In the genomic region with DNA sequence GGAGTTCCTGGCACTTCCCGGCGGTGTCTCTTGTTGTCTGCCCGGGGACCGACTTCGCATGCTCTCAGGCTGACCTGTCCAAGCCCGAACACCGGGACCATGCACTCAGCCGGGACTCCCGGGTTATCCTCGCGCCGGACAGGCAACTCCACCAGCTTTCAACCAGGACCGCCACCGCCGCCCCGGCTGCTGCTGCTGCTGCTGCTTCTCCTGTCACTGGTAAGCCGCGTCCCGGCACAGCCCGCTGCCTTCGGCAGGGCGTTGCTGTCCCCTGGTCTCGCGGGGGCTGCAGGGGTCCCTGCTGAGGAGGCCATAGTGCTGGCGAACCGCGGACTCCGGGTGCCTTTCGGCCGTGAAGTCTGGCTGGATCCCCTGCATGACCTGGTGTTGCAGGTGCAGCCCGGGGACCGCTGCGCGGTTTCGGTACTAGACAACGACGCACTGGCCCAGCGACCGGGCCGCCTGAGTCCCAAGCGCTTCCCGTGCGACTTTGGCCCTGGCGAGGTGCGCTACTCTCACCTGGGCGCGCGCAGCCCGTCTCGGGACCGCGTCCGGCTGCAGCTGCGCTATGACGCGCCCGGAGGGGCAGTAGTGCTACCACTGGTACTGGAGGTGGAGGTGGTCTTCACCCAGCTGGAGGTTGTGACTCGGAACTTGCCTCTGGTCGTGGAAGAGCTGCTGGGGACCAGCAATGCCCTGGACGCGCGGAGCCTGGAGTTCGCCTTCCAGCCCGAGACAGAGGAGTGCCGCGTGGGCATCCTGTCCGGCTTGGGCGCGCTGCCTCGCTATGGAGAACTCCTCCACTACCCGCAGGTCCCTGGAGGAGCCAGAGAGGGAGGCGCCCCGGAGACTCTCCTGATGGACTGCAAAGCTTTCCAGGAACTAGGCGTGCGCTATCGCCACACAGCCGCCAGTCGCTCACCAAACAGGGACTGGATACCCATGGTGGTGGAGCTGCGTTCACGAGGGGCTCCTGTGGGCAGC, we compare ENCODE assay signal across 8 cellular contexts. TPM values are rescaled to one million over a fixed set of nuclear protein-coding genes. Genes with fewer than 3 reads are reported as not detected.
DNase-seq lines count a peak whose midpoint lies in the region; ATAC-seq and TF ChIP-seq lines count a peak whose summit lies in the region.

No MANE protein-coding gene starts in this region.

- H3K36me3 Mint-ChIP-seq in MCF 10A (ENCODE audit: insufficient read depth, unreplicated experiment): no peaks in the 10 kb centered on the region

- POLR2A ChIA-PET in MCF 10A (lab: Yijun Ruan, JAX): interaction anchor here (0.6 to 1.8 kb wide), 3 partner anchors 25 to 1687 kb away, joined by 3 to 6 read pairs (median 5); a partner anchor contains a TSS

- H3K27me3 Mint-ChIP-seq in MCF 10A (ENCODE audit: insufficient read depth, unreplicated experiment): no peaks in the 10 kb centered on the region

- H3K4me1 Mint-ChIP-seq in MCF 10A (ENCODE audit: insufficient read depth, unreplicated experiment): peaks cover 7% of the 10 kb centered on the region

- no peak overlapping the region for H3K27ac Mint-ChIP-seq in MCF 10A (ENCODE audit: low read depth, unreplicated experiment)

- no peak overlapping the region for H3K27ac ChIP-seq in suprapubic skin

- peaks cover 21% of the 10 kb centered on the region for H3K4me1 ChIP-seq in suprapubic skin

- no peaks in the 10 kb centered on the region for H3K36me3 ChIP-seq in suprapubic skin

- no peak for TF ChIP-seq EP300 in suprapubic skin (IDR thresholded peaks at IDR 0.05)

- intact Hi-C loops in MCF 10A (cut with micrococcal nuclease): loop anchor here (2.0 to 5.0 kb wide), 3 partner anchors 77 to 227 kb away; no protein-coding TSS in a partner anchor

- H3K4me3 ChIP-seq in suprapubic skin: peak overlapping the region; percentile 46

- ATAC-seq in HG02884 (IDR thresholded peaks at IDR 0.05; ENCODE audit: unreplicated experiment): no peak

- WGBS in suprapubic skin: 1% methylated on average over 32 of the region's 80 CpGs

- peak overlapping the region; percentile 71 for H3K4me3 Mint-ChIP-seq in MCF 10A (ENCODE audit: unreplicated experiment)

- H3K9me3 ChIP-seq in suprapubic skin: no peaks in the 10 kb centered on the region

- CTCF ChIA-PET in MCF 10A (lab: Yijun Ruan, JAX): interaction anchor here (0.7 to 5.7 kb wide), 20 partner anchors 9 to 228 kb away, joined by 3 to 119 read pairs (median 5); no protein-coding TSS in a partner anchor

- TF ChIP-seq CTCF in MCF 10A (IDR thresholded peaks at IDR 0.05; ENCODE audit: unreplicated experiment): no peak
- no peak for TF ChIP-seq CTCF in suprapubic skin (IDR thresholded peaks at IDR 0.05)

- peaks cover 41% of the 10 kb centered on the region for H3K27me3 ChIP-seq in suprapubic skin

- H3K9me3 Mint-ChIP-seq in MCF 10A (ENCODE audit: unreplicated experiment): no peaks in the 10 kb centered on the region

- BruUV-seq in MCF 10A (replicated peaks; lab: Mats Ljungman, UMichigan): no TSS peak

- TF ChIP-seq POLR2A in suprapubic skin (IDR thresholded peaks at IDR 0.05): no peak

- peak; percentile 3 for DNase-seq in NCI-H2107 treated with DMSO at 0.1 percent for 48 hours (lab: John Stamatoyannopoulos, UW; ENCODE audit: unreplicated experiment)
- no peak for DNase-seq in NCI-H2107 (lab: John Stamatoyannopoulos, UW)
- DNase-seq in MCF 10A (ENCODE audit: unreplicated experiment): no peak
- peak; percentile 39 for DNase-seq in kidney tubule cell (ENCODE audit: low spot score)
- no peak for DNase-seq in suprapubic skin (ENCODE audit: low spot score in 2 of 2)
- DNase-seq in NCI-H1436 treated with DMSO at 0.1 percent for 48 hours (lab: John Stamatoyannopoulos, UW): no peak
- DNase-seq in SW480 (ENCODE audit: low spot score): no peak

RNA-seq across cellular contexts. Expression of a gene that starts 0.7 kb away (rescaled TPM):
- not detected in 2 replicates for total RNA-seq in MCF 10A (2022)
- 1 to 10 TPM in 2 of 4 donors, under 1 TPM in 2; 0.72 to 3.1 (median 1.5) TPM for total RNA-seq in suprapubic skin

Comparison
In these comparisons a context has a peak if more than half of its experiments do, and no peak if none do; other contexts are left out.
1. DNase-seq: peak in NCI-H2107 treated with DMSO at 0.1 percent for 48 hours (single experiment) and kidney tubule cell (single experiment); none in NCI-H2107 (single experiment), MCF 10A (single experiment), suprapubic skin (0 of 2), NCI-H1436 treated with DMSO at 0.1 percent for 48 hours (single experiment) and SW480 (single experiment).